In genomic region chrX:1006156-1006730, GRCh38 we compare ENCODE assay signal across 22 cellular contexts.
"Had no signal": no experiment of that assay in that cellular context is flagged by ENCODE, and none has a peak within 500 bp of the region (broad histone marks: within the 10 kb centered on the region; RNA-seq: fewer than 3 reads in every experiment).

No MANE protein-coding gene starts in this region.

- H3K4me3 Mint-ChIP-seq: IgD-negative memory B cell had no signal

- H3K4me2 ChIP-seq: KMS-11, SK-N-SH had no signal

- FAIRE-seq: HTR-8/SVneo, K562, RCC 7860 had no signal

- H3K27ac ChIP-seq: HL-60, KMS-11 had no signal

- H3K4me3 ChIP-seq: K562 had no signal

- DNase-seq: Kasumi-1, MM.1S, NCI-H1092 treated with DMSO at 0.1 percent for 48 hours, NCI-H1436, NCI-H187, NCI-H2029, NCI-H2081 treated with DMSO at 0.1 percent for 48 hours, NCI-H2171, NCI-H226, NCI-H446, NCI-H510A, NCI-H524 treated with DMSO at 0.1 percent for 48 hours, NCI-H69, NCI-H774, Right ventricle myocardium superior, SK-N-SH had no signal

- H3K9me2 ChIP-seq: SK-N-SH had no signal

- ATAC-seq: K562 had no signal

- H3K9ac ChIP-seq: KMS-11, SK-N-SH had no signal

- H3K36me3 Mint-ChIP-seq: IgD-negative memory B cell had no signal

- H3K9me3 ChIP-seq: SK-N-SH had no signal

- H3K27ac Mint-ChIP-seq: IgD-negative memory B cell had no signal

- H3K4me1 Mint-ChIP-seq: IgD-negative memory B cell had no signal
